Comparison of ENCODE assay signal across 17 cellular contexts in the genomic region with DNA sequence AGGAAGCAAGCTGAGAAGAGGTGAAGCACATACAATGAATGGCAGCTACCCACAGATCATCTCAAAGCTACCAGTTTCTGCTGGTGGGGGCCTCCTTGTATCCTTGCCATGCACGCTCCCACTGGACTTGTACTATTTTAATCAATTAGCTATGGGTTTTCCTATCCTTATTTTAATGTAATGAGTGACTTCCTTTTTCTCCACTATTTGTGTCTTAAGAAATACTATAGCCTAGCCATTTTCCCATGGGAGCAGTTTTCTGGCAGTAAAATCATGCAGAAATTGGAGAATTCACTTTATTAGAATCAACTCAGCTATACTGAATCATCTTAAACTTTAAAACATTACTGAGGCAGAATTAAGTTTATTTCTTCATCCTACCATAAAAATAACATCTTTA.
"Had no signal": no experiment of that assay in that cellular context is flagged by ENCODE, and none has a peak within 500 bp of the region (broad histone marks: within the 10 kb centered on the region; RNA-seq: fewer than 3 reads in every experiment).

No MANE protein-coding gene starts in this region.

- H3K27ac ChIP-seq: coronary artery, gastrocnemius medialis, lower lobe of right lung, prostate gland, right atrium auricular region, skin epidermis, spleen, thyroid gland had no signal

- H3K4me1 ChIP-seq: lower lobe of right lung, prostate gland, right atrium auricular region, spleen, thyroid gland had no signal

- H3K4me3 ChIP-seq: coronary artery, gastrocnemius medialis, lower lobe of right lung, prostate gland, right atrium auricular region, skin epidermis, spleen, thyroid gland had no signal

- H3K27me3 ChIP-seq: gastrocnemius medialis, right atrium auricular region, spleen, thyroid gland had no signal

- H3K9me3 ChIP-seq: gastrocnemius medialis, lower lobe of right lung, prostate gland, right atrium auricular region, thyroid gland had no signal

- H3K36me3 ChIP-seq: gastrocnemius medialis, lower lobe of right lung, prostate gland, right atrium auricular region, spleen, thyroid gland had no signal

- ATAC-seq: effector memory CD8-positive, alpha-beta T cell; gastrocnemius medialis; left ventricle myocardium superior; lower lobe of right lung; naive thymus-derived CD8-positive, alpha-beta T cell; sciatic nerve; stimulated activated naive B cell treated with anti-CD40 and anti-IgM and Interleukin-4, amounts not matched to agents 10 μg/mL and 1 μg/mL and 100 μg/mL, for 72 hours had no signal

- DNase-seq: effector memory CD8-positive, alpha-beta T cell; foreskin fibroblast; gastrocnemius medialis; head of caudate nucleus; left ventricle myocardium superior; lower lobe of right lung; naive thymus-derived CD8-positive, alpha-beta T cell; nephron progenitor cell; nucleus accumbens; spleen; stimulated activated naive B cell treated with anti-CD40 and anti-IgM and Interleukin-4, amounts not matched to agents 10 μg/mL and 1 μg/mL and 100 μg/mL, for 72 hours; thyroid gland had no signal
